16 cellular contexts compared by ENCODE assay signal in genomic region chr18:3985030-3985429, GRCh38.
DNase-seq lines count a peak whose midpoint lies in the region; ATAC-seq and TF ChIP-seq lines count a peak whose summit lies in the region.
"Had no signal": no experiment of that assay in that cellular context is flagged by ENCODE, and none has a peak within 500 bp of the region (broad histone marks: within the 10 kb centered on the region; RNA-seq: fewer than 3 reads in every experiment).

No MANE protein-coding gene starts in this region.

- peaks cover 0 to 4% of the 10 kb centered on the region in 2 donors for H3K4me1 ChIP-seq in ascending aorta

- ATAC-seq in GM18867 (IDR thresholded peaks at IDR 0.05; ENCODE audit: unreplicated experiment), result peak; percentile 55

- intact Hi-C loops in ascending aorta (cut with DNase I), result loop anchor here (10.0 kb wide), 1 partner anchor 540 kb away; no protein-coding TSS in a partner anchor

- no peaks in the 10 kb centered on the region for H3K27me3 ChIP-seq in ascending aorta
- H3K27me3 ChIP-seq: tibial nerve had no signal

- H3K36me3 Mint-ChIP-seq in mesothelial cell of epicardium, result no peaks in the 10 kb centered on the region
- H3K36me3 Mint-ChIP-seq: immature natural killer cell had no signal

- H3K9me3 Mint-ChIP-seq in mesothelial cell of epicardium, result no peaks in the 10 kb centered on the region

- no peaks in the 10 kb centered on the region for H3K9me3 ChIP-seq in ascending aorta

- no peak overlapping the region for H3K4me3 ChIP-seq in ascending aorta
- H3K4me3 ChIP-seq: tibial nerve had no signal

- no peaks in the 10 kb centered on the region for H3K27me3 Mint-ChIP-seq in mesothelial cell of epicardium (ENCODE audit: low read depth)

- peak overlapping the region; percentile 18 for H3K27ac Mint-ChIP-seq in mesothelial cell of epicardium
- H3K27ac Mint-ChIP-seq: immature natural killer cell had no signal

- peak; percentile 37 for DNase-seq in DMS53 (lab: John Stamatoyannopoulos, UW)
- DNase-seq in DMS53 treated with DMSO at 0.1 percent for 48 hours (lab: John Stamatoyannopoulos, UW; ENCODE audit: unreplicated experiment), result no peak
- DNase-seq in ascending aorta (ENCODE audit: low spot score in 2 of 2), result no peak
- DNase-seq in mesothelial cell of epicardium (ENCODE audit: low spot score in 2 of 2, unreplicated experiment in 2 of 2), result no peak
- no peak for DNase-seq in SHP77 treated with DMSO at 0.1 percent for 48 hours (lab: John Stamatoyannopoulos, UW)
- DNase-seq in T-helper 9 cell, result no peak
- no peak for DNase-seq in medulla oblongata (ENCODE audit: extremely low spot score)
- DNase-seq: DMS153, naive B cell, NCI-H1694, NCI-H748 treated with DMSO at 0.1 percent for 48 hours, SIG-M5 had no signal

- H3K36me3 ChIP-seq in ascending aorta, result no peaks in the 10 kb centered on the region
- H3K36me3 ChIP-seq: tibial nerve had no signal

- TF ChIP-seq CTCF in ascending aorta (IDR thresholded peaks at IDR 0.05), result no peak
- no peak for TF ChIP-seq CTCF in mesothelial cell of epicardium (IDR thresholded peaks at IDR 0.05; ENCODE audit: unreplicated experiment)

- peaks cover 30% of the 10 kb centered on the region for H3K4me1 Mint-ChIP-seq in mesothelial cell of epicardium

- no peak overlapping the region for H3K4me3 Mint-ChIP-seq in mesothelial cell of epicardium
- H3K4me3 Mint-ChIP-seq: naive B cell had no signal

- peak overlapping the region; percentile 29 to 32 for H3K27ac ChIP-seq in ascending aorta
- H3K27ac ChIP-seq: 22Rv1, tibial nerve had no signal
